Comparison of ENCODE assay signal across 34 cellular contexts in the genomic region with DNA sequence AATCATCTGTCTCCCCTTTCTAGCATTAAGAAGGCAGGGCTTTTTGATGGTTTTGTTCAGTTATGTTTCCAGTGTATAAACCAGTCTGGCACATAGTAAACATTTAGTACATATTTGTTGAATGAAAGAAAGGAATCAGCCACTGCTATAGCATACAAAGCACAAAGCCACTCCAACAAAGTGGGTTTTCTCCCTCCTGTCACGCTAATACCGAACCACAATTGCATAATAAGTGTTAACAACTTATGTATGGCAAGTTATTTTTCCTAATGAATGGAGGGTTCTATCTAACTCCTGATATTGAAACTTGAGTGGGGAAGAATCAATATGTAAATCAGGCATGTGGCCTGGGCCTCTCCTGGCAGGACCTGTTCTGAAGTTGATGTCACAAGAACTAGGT. TPM values are rescaled to one million over a fixed set of nuclear protein-coding genes. Genes with fewer than 3 reads are reported as not detected.
"Had no signal": no experiment of that assay in that cellular context is flagged by ENCODE, and none has a peak within 500 bp of the region (broad histone marks: within the 10 kb centered on the region; RNA-seq: fewer than 3 reads in every experiment).

No MANE protein-coding gene starts in this region.

- H3K4me1 ChIP-seq: Peyer's patch, SJSA1 had no signal

- H3K9ac ChIP-seq: KMS-11 had no signal

- ATAC-seq: activated CD8-positive, alpha-beta T cell treated with anti-CD3 and anti-CD28 coated beads, Interleukin-2, amount 10 ng/mL, durations not matched to agents 7 days and 5 days; PC-3; SK-N-SH treated with all-trans-retinoic acid at 6 μM for 48 hours had no signal

- H3K27ac ChIP-seq: ascending aorta, cardiac muscle cell, KMS-11, Peyer's patch, SJSA1, WERI-Rb-1 had no signal

- H3K4me2 ChIP-seq: KMS-11 had no signal

- H3K36me3 ChIP-seq: cardiac muscle cell, Peyer's patch, SJSA1, WERI-Rb-1 had no signal

- H3K27me3 ChIP-seq: ascending aorta, cardiac muscle cell, Peyer's patch, SJSA1 had no signal

- H3K9me3 ChIP-seq: ascending aorta, Peyer's patch, SJSA1 had no signal

- DNase-seq: activated CD4-positive, alpha-beta T cell treated with anti-CD3 and anti-CD28 coated beads, Interleukin-2, amount 10 ng/mL, durations not matched to agents 7 days and 5 days; activated CD4-positive, alpha-beta T cell treated with anti-CD3 and anti-CD28 coated beads, Interleukin-2, amount 50 U/mL, for 48 hours; activated CD8-positive, alpha-beta T cell treated with anti-CD3 and anti-CD28 coated beads, Interleukin-2, amount 10 ng/mL, durations not matched to agents 7 days and 5 days; activated gamma-delta T cell; activated naive CD4-positive, alpha-beta T cell treated with Interleukin-2 at 50 U/mL for 16 hours; activated naive CD8-positive, alpha-beta T cell treated with anti-CD3 and anti-CD28 coated beads, Interleukin-2, amount 10 ng/mL, durations not matched to agents 7 days and 5 days; activated T-cell treated with anti-CD3 and anti-CD28 coated beads, Interleukin-2, amount 50 U/mL, for 24 hours; amygdala; MM.1S; MV-4-11; NCI-H1092 treated with DMSO at 0.1 percent for 48 hours; NCI-H1417; NCI-H146; NCI-H187; NCI-H2029 treated with DMSO at 0.1 percent for 48 hours; NCI-H2171 treated with DMSO at 0.1 percent for 48 hours; NCI-H2227 treated with DMSO at 0.1 percent for 48 hours; NCI-H446; NCI-H510A treated with DMSO at 0.1 percent for 48 hours; NCI-H526 treated with DMSO at 0.1 percent for 48 hours; NCI-H774; PC-3; Peyer's patch; RPMI8226; SHP77 treated with DMSO at 0.1 percent for 48 hours; T-helper 1 cell; T-helper 2 cell; T-helper 9 cell; WERI-Rb-1 had no signal

- H3K4me3 ChIP-seq: ascending aorta, cardiac muscle cell, Peyer's patch, SJSA1 had no signal

RNA-seq across cellular contexts. Expression of gene PRUNE2, which starts 53.9 kb away (rescaled TPM):
- total RNA-seq: PC-3 had no signal
